In genomic region chr9:121589961-121590360, GRCh38 we compare ENCODE assay signal across 25 cellular contexts.
"Had no signal": no experiment of that assay in that cellular context is flagged by ENCODE, and none has a peak within 500 bp of the region (broad histone marks: within the 10 kb centered on the region; RNA-seq: fewer than 3 reads in every experiment).

No MANE protein-coding gene starts in this region.

- ATAC-seq: HepG2, Right ventricle myocardium inferior, SK-N-SH treated with all-trans-retinoic acid at 6 μM for 48 hours had no signal

- H3K4me3 ChIP-seq: MG63, PC-9, Peyer's patch, SJCRH30 had no signal

- DNase-seq: IMR-90; Karpas-422; KG1; MG63; NCI-H1092; NCI-H1105 treated with DMSO at 0.1 percent for 48 hours; NCI-H1417 treated with DMSO at 0.1 percent for 48 hours; NCI-H146; NCI-H1694 treated with DMSO at 0.1 percent for 48 hours; NCI-H1930; NCI-H2081; NCI-H2227 treated with DMSO at 0.1 percent for 48 hours; NCI-H446; NCI-H510A; NCI-H524 treated with DMSO at 0.1 percent for 48 hours; NCI-H69; NK-92 treated with Interleukin-12 subunit alpha and Interleukin-12 subunit beta, amount 100 ng/mL, for 24 hours; PC-9; Peyer's patch; SHP77 treated with DMSO at 0.1 percent for 48 hours; T-helper 1 cell had no signal

- H3K27me3 ChIP-seq: MG63, Peyer's patch had no signal

- H3K27ac ChIP-seq: PC-9, Peyer's patch, SJCRH30 had no signal
